12 cellular contexts compared by ENCODE assay signal in genomic region chr9:35651964-35652828, GRCh38. TPM values are rescaled to one million over a fixed set of nuclear protein-coding genes. Genes with fewer than 3 reads are reported as not detected.
DNase-seq lines count a peak whose midpoint lies in the region; ATAC-seq and TF ChIP-seq lines count a peak whose summit lies in the region.
"Had no signal": no experiment of that assay in that cellular context is flagged by ENCODE, and none has a peak within 500 bp of the region (broad histone marks: within the 10 kb centered on the region; RNA-seq: fewer than 3 reads in every experiment).

No MANE protein-coding gene starts in this region.

- no peaks in the 10 kb centered on the region for H3K27me3 Mint-ChIP-seq in activated naive CD4-positive, alpha-beta T cell treated with anti-CD3 and anti-CD28 coated beads, Interleukin-2, amount 50 U/mL, for 24 hours
- H3K27me3 Mint-ChIP-seq in T-helper 17 cell = no peaks in the 10 kb centered on the region
- no peaks in the 10 kb centered on the region for H3K27me3 Mint-ChIP-seq in type B pancreatic cell

- no peak for DNase-seq in activated naive CD4-positive, alpha-beta T cell treated with Interleukin-2 at 50 U/mL for 16 hours
- no peak for DNase-seq in T-helper 17 cell
- DNase-seq in fibroblast of pulmonary artery (ENCODE audit: low read depth) = peak; percentile 77
- no peak for DNase-seq in type B pancreatic cell (ENCODE audit: extremely low spot score, unreplicated experiment)
- DNase-seq in Ammon's horn (ENCODE audit: low spot score) = no peak
- DNase-seq: anterior cingulate cortex; Caco-2; NCI-H1417 treated with DMSO at 0.1 percent for 48 hours; stimulated activated naive CD4-positive, alpha-beta T cell treated with Interleukin-2 at 50 U/mL for 16 hours had no signal

- H3K36me3 Mint-ChIP-seq in activated naive CD4-positive, alpha-beta T cell treated with anti-CD3 and anti-CD28 coated beads, Interleukin-2, amount 50 U/mL, for 24 hours = no peaks in the 10 kb centered on the region
- H3K36me3 Mint-ChIP-seq in T-helper 17 cell (ENCODE audit: low read depth) (peaks cover 4% of the 10 kb centered on the region), type B pancreatic cell (no peaks in the 10 kb centered on the region)

- no peak overlapping the region for H3K4me3 ChIP-seq in fibroblast of pulmonary artery (replicated peaks; ENCODE audit: low read depth, low read length)

- H3K4me1 Mint-ChIP-seq in activated naive CD4-positive, alpha-beta T cell treated with anti-CD3 and anti-CD28 coated beads, Interleukin-2, amount 50 U/mL, for 24 hours = peaks cover 61% of the 10 kb centered on the region
- H3K4me1 Mint-ChIP-seq in T-helper 17 cell (peaks cover 52% of the 10 kb centered on the region), type B pancreatic cell (ENCODE audit: unreplicated experiment) (peaks cover 27% of the 10 kb centered on the region)

- no peak for ATAC-seq in T-helper 17 cell
- ATAC-seq in GM18511 (IDR thresholded peaks at IDR 0.05; ENCODE audit: unreplicated experiment) = no peak
- no peak for ATAC-seq in GM18861 (IDR thresholded peaks at IDR 0.05; ENCODE audit: unreplicated experiment)

- H3K9me3 ChIP-seq in T-helper 17 cell (ENCODE audit: control insufficient read depth, low read length, poor library complexity, severe bottlenecking) = no peaks in the 10 kb centered on the region
- H3K9me3 ChIP-seq: Caco-2 had no signal

- H3K9me3 Mint-ChIP-seq in activated naive CD4-positive, alpha-beta T cell treated with anti-CD3 and anti-CD28 coated beads, Interleukin-2, amount 50 U/mL, for 24 hours = no peaks in the 10 kb centered on the region
- H3K9me3 Mint-ChIP-seq in type B pancreatic cell = no peaks in the 10 kb centered on the region

- no peak overlapping the region for H3K4me3 Mint-ChIP-seq in activated naive CD4-positive, alpha-beta T cell treated with anti-CD3 and anti-CD28 coated beads, Interleukin-2, amount 50 U/mL, for 24 hours
- H3K4me3 Mint-ChIP-seq in T-helper 17 cell (peak overlapping the region; percentile 61), type B pancreatic cell (no peak overlapping the region)

- peak overlapping the region; percentile 79 for H3K27ac Mint-ChIP-seq in activated naive CD4-positive, alpha-beta T cell treated with anti-CD3 and anti-CD28 coated beads, Interleukin-2, amount 50 U/mL, for 24 hours
- H3K27ac Mint-ChIP-seq in T-helper 17 cell (peak overlapping the region; percentile 98), type B pancreatic cell (peak overlapping the region; percentile 65)

- TF ChIP-seq CTCF in fibroblast of pulmonary artery (IDR thresholded peaks at IDR 0.05; ENCODE audit: low read length, missing control alignments) = no peak
- no peak for TF ChIP-seq CTCF in type B pancreatic cell (conservative IDR thresholded peaks at IDR 0.05)

RNA-seq across cellular contexts. Expression of gene SIT1, which starts 1.5 kb away (rescaled TPM):
- 10 to 100 TPM; 33.9 to 48.9 TPM for total RNA-seq in T-helper 17 cell
- not detected in 2 replicates for total RNA-seq in type B pancreatic cell (ENCODE audit: low replicate concordance)
- total RNA-seq: Caco-2 had no signal

RNA-seq across cellular contexts. Expression of gene RMRP, which starts 5.6 kb away (rescaled TPM):
- total RNA-seq in T-helper 17 cell = over 10,000 TPM in 1 of 2 donors, 1,000 to 10,000 TPM in 1; 7,466 to 10,512 TPM
- 16,039 and 18,328 TPM in 2 replicates for total RNA-seq in type B pancreatic cell (ENCODE audit: low replicate concordance)

RNA-seq across cellular contexts. Expression of gene CCDC107, which starts 5.9 kb away (rescaled TPM):
- total RNA-seq in T-helper 17 cell (10 to 100 TPM; 27.7 to 35.2 TPM), type B pancreatic cell (ENCODE audit: low replicate concordance) (15.6 and 17.2 TPM in 2 replicates)

RNA-seq across cellular contexts. Expression of gene ARHGEF39, which starts 12.8 kb away (rescaled TPM):
- total RNA-seq in T-helper 17 cell = 1 to 10 TPM; 1.6 to 3.1 TPM
- 7.1 and 14.2 TPM in 2 replicates for total RNA-seq in type B pancreatic cell (ENCODE audit: low replicate concordance)

RNA-seq across cellular contexts. Expression of gene CA9, which starts 21.5 kb away (rescaled TPM):
- total RNA-seq in T-helper 17 cell (not detected), type B pancreatic cell (ENCODE audit: low replicate concordance) (1.5 TPM in 1 of 2 replicates, not detected in the other)
- total RNA-seq: Caco-2 had no signal

Comparison
In these comparisons a context has a peak if more than half of its experiments do, and no peak if none do; other contexts are left out.
1. RNA of gene SIT1, which starts 1.5 kb away (total RNA-seq): 33.9 to 48.9 TPM in T-helper 17 cell; not detected in type B pancreatic cell; every median in the first group is over 10 times any median in the second.
2. Peak in every context shown above with its lines, with median percentiles within 50 percentile points of each other: H3K27ac Mint-ChIP-seq.